Comparison of ENCODE assay signal across 8 cellular contexts in the genomic region with DNA sequence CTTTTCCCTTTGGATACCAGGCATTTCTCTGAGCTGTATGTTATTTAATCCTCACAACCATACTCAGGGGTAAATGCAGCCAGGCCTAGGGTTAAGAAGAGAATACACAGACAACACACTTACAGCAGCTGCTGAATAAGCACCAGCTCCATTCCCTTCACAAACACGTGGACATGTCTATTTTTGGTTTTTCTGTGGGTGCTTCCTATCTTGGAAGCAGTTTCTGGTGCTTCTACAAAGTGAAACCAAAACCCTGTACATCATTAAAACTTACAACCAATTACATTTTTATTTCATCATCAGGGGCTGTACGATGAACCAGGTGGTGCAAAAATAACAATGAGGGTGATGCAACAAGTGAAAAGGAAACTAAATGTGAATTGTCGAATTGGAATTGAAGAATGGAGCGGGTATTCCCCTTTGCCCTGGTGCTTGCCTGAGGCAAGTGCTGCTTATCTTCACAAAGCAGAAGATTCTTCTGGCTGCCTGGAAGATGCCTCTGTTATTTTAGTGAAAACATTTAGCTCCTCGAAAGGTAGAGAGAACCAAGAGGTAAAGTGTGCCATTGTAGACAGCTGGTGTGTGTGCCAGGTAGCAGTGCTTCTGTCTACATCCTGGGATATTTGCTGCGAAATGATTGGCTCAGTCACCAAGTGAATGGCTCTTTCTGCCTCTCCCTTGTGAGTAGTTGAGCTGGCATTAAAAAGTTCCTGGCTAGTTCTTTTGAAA. TPM values are rescaled to one million over a fixed set of nuclear protein-coding genes. Genes with fewer than 3 reads are reported as not detected.
A peak's percentile ranks its signal among the peaks of the same experiment; 100 is the strongest.
DNase-seq lines count a peak whose midpoint lies in the region; ATAC-seq, FAIRE-seq and TF ChIP-seq lines count a peak whose summit lies in the region.

No MANE protein-coding gene starts in this region.

- intact Hi-C loops in activated T-helper 2 cell treated with anti-CD3 and anti-CD28 coated beads, Interferon-gamma antibody, Interleukin-2, Interleukin-4, amounts not matched to agents 10 μg/mL and 5 μg/mL and 100 μg/mL, durations not matched to agents 14 hours and 24 hours and 36 hours (cut with micrococcal nuclease) = loop anchor here (1.0 to 5.0 kb wide), 4 partner anchors 14 to 1099 kb away; a partner anchor contains a TSS
- intact Hi-C loops in left ventricle myocardium inferior (cut with micrococcal nuclease) = no loop called here

- no peak for TF ChIP-seq POLR2A in GM12891 (IDR thresholded peaks at IDR 0.05; ENCODE audit: low read depth, low read length)

- H3K4me3 ChIP-seq in left ventricle myocardium inferior = peak overlapping the region; percentile 56

- peaks cover 18% of the 10 kb centered on the region for H3K4me1 ChIP-seq in left ventricle myocardium inferior

- H3K9me3 Mint-ChIP-seq in activated T-helper 2 cell treated with anti-CD3 and anti-CD28 coated beads, Interferon-gamma antibody, Interleukin-2, Interleukin-4, amounts not matched to agents 10 μg/mL and 5 μg/mL and 100 μg/mL, durations not matched to agents 14 hours and 24 hours and 36 hours = no peaks in the 10 kb centered on the region

- peaks cover 33% of the 10 kb centered on the region for H3K4me1 Mint-ChIP-seq in activated T-helper 2 cell treated with anti-CD3 and anti-CD28 coated beads, Interferon-gamma antibody, Interleukin-2, Interleukin-4, amounts not matched to agents 10 μg/mL and 5 μg/mL and 100 μg/mL, durations not matched to agents 14 hours and 24 hours and 36 hours (ENCODE audit: low read depth)

- H3K36me3 Mint-ChIP-seq in activated T-helper 2 cell treated with anti-CD3 and anti-CD28 coated beads, Interferon-gamma antibody, Interleukin-2, Interleukin-4, amounts not matched to agents 10 μg/mL and 5 μg/mL and 100 μg/mL, durations not matched to agents 14 hours and 24 hours and 36 hours (ENCODE audit: low read depth) = no peaks in the 10 kb centered on the region

- no peaks in the 10 kb centered on the region for H3K27me3 ChIP-seq in left ventricle myocardium inferior (ENCODE audit: low read depth)

- TF ChIP-seq CTCF in left ventricle myocardium inferior (IDR thresholded peaks at IDR 0.05; ENCODE audit: borderline replicate concordance) = no peak

- FAIRE-seq in GM12891 (lab: Jason Lieb, UNC) = peak; percentile 86

- H3K36me3 ChIP-seq in left ventricle myocardium inferior = no peaks in the 10 kb centered on the region

- no peaks in the 10 kb centered on the region for H3K27me3 Mint-ChIP-seq in activated T-helper 2 cell treated with anti-CD3 and anti-CD28 coated beads, Interferon-gamma antibody, Interleukin-2, Interleukin-4, amounts not matched to agents 10 μg/mL and 5 μg/mL and 100 μg/mL, durations not matched to agents 14 hours and 24 hours and 36 hours (ENCODE audit: low read depth)

- H3K27ac Mint-ChIP-seq in activated T-helper 2 cell treated with anti-CD3 and anti-CD28 coated beads, Interferon-gamma antibody, Interleukin-2, Interleukin-4, amounts not matched to agents 10 μg/mL and 5 μg/mL and 100 μg/mL, durations not matched to agents 14 hours and 24 hours and 36 hours = peak overlapping the region; percentile 8

- no peaks in the 10 kb centered on the region for H3K9me3 ChIP-seq in left ventricle myocardium inferior (replicated peaks)

- peak; percentile 88 for ATAC-seq in GM21786 (IDR thresholded peaks at IDR 0.05; ENCODE audit: unreplicated experiment)

- peak overlapping the region; percentile 51 for H3K4me3 Mint-ChIP-seq in activated T-helper 2 cell treated with anti-CD3 and anti-CD28 coated beads, Interferon-gamma antibody, Interleukin-2, Interleukin-4, amounts not matched to agents 10 μg/mL and 5 μg/mL and 100 μg/mL, durations not matched to agents 14 hours and 24 hours and 36 hours (ENCODE audit: low read depth)

- DNase-seq in GM12891 (ENCODE audit: insufficient read length, low spot score) = peak; percentile 8
- DNase-seq in M059J (ENCODE audit: low read depth) = peak; percentile 69
- DNase-seq in activated T-helper 2 cell treated with anti-CD3 and anti-CD28 coated beads, Interferon-gamma antibody, Interleukin-2, Interleukin-4, amounts not matched to agents 10 μg/mL and 5 μg/mL and 100 μg/mL, durations not matched to agents 14 hours and 24 hours and 36 hours (ENCODE audit: low spot score) = peak; percentile 34
- no peak for DNase-seq in left ventricle myocardium inferior
- DNase-seq in stimulated activated CD4-positive, alpha-beta T cell treated with anti-CD3 and anti-CD28 coated beads, Interleukin-2, amount 100 ng/mL, for 4 hours (ENCODE audit: low read depth) = peak; percentile 13
- no peak for DNase-seq in ureter (ENCODE audit: low spot score)
- DNase-seq in HuH-7.5 (ENCODE audit: low spot score) = no peak

- H3K27ac ChIP-seq in left ventricle myocardium inferior (replicated peaks) = peak overlapping the region; percentile 74

TF ChIP-seq in GM12891, 5 proteins besides CTCF, POLR2A, EP300 and RAD21:
- TF ChIP-seq SPI1 (IDR thresholded peaks at IDR 0.05; ENCODE audit: low read depth, low read length) (no peak), POLR2AphosphoS5 (IDR thresholded peaks at IDR 0.05; ENCODE audit: low read depth, low read length) (no peak), PAX5 (IDR thresholded peaks at IDR 0.05; ENCODE audit: insufficient read depth, low read length, severe bottlenecking) (no peak), TAF1 (IDR thresholded peaks at IDR 0.05; ENCODE audit: low read depth, low read length) (no peak)

RNA-seq across cellular contexts. Expression of a gene that starts 18.6 kb away (rescaled TPM):
- polyA plus RNA-seq in GM12891 (2012; ENCODE audit: low read depth, missing spikeins) = not detected
- total RNA-seq in M059J (2014; rRNA removed; shearing (Covaris generic)) = 0.52 TPM in 1 of 2 replicates, not detected in the other
- not detected in 2 replicates for total RNA-seq in activated T-helper 2 cell treated with anti-CD3 and anti-CD28 coated beads, Interferon-gamma antibody, Interleukin-2, Interleukin-4, amounts not matched to agents 10 μg/mL and 5 μg/mL and 100 μg/mL, durations not matched to agents 14 hours and 24 hours and 36 hours
- not detected for total RNA-seq in left ventricle myocardium inferior
- total RNA-seq in ureter = not detected

RNA-seq across cellular contexts. Expression of a gene that starts 45.3 kb away (rescaled TPM):
- 0.05 TPM for polyA plus RNA-seq in GM12891 (2012; ENCODE audit: low read depth, missing spikeins)
- not detected in 2 replicates for total RNA-seq in M059J (2014; rRNA removed; shearing (Covaris generic))
- not detected in 2 replicates for total RNA-seq in activated T-helper 2 cell treated with anti-CD3 and anti-CD28 coated beads, Interferon-gamma antibody, Interleukin-2, Interleukin-4, amounts not matched to agents 10 μg/mL and 5 μg/mL and 100 μg/mL, durations not matched to agents 14 hours and 24 hours and 36 hours
- total RNA-seq in left ventricle myocardium inferior = not detected
- not detected for total RNA-seq in ureter

Comparison
In these comparisons a context has a peak if more than half of its experiments do, and no peak if none do; other contexts are left out.
1. DNase-seq: peak in GM12891 (single experiment), M059J (single experiment), activated T-helper 2 cell treated with anti-CD3 and anti-CD28 coated beads, Interferon-gamma antibody, Interleukin-2, Interleukin-4, amounts not matched to agents 10 μg/mL and 5 μg/mL and 100 μg/mL, durations not matched to agents 14 hours and 24 hours and 36 hours (single experiment) and stimulated activated CD4-positive, alpha-beta T cell treated with anti-CD3 and anti-CD28 coated beads, Interleukin-2, amount 100 ng/mL, for 4 hours (single experiment); none in left ventricle myocardium inferior (single experiment), ureter (single experiment) and HuH-7.5 (single experiment).